ENCODE assay signal across 11 cellular contexts in the genomic region with DNA sequence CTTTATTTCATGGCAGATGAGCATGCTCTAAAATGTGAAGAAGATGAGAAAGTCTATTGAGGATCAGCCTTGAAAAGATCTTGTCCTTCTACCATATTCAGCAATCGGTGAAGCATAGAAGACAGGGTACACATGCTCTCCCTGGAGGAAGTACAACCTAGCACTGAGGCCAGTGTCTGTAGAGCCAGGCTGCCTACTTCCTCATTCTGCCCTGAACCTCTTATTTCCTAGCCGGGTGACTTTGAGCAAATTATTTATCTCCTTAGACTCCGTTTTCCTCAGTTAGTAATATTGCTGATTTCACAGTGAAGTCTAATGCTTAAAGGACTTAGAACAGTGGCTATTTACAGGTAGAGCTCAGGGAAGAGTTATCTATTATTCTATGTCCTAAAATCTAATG. TPM values are rescaled to one million over a fixed set of nuclear protein-coding genes. Genes with fewer than 3 reads are reported as not detected.
A peak's percentile ranks its signal among the peaks of the same experiment; 100 is the strongest.
DNase-seq lines count a peak whose midpoint lies in the region; ATAC-seq lines count a peak whose summit lies in the region.
"Had no signal": no experiment of that assay in that cellular context is flagged by ENCODE, and none has a peak within 500 bp of the region (broad histone marks: within the 10 kb centered on the region; RNA-seq: fewer than 3 reads in every experiment).

No MANE protein-coding gene starts in this region.

- H2BK5ac ChIP-seq in trophoblast cell (ENCODE audit: low read depth, low read length, poor library complexity) = no peak overlapping the region

- no peaks in the 10 kb centered on the region for H3F3A ChIP-seq in GM23248 (ENCODE audit: insufficient read depth)

- peaks cover 20% of the 10 kb centered on the region for H3K4me1 Mint-ChIP-seq in memory B cell

- H2AK5ac ChIP-seq in trophoblast cell (ENCODE audit: low read length) = no peak overlapping the region

- H3K9me3 ChIP-seq in trophoblast cell (ENCODE audit: insufficient read depth, low read depth, low read length) (no peaks in the 10 kb centered on the region), GM23248 (ENCODE audit: low read depth) (no peaks in the 10 kb centered on the region)

- no peak overlapping the region for H4K91ac ChIP-seq in trophoblast cell (ENCODE audit: low read depth, low read length)

- H3K9me3 Mint-ChIP-seq in memory B cell = no peaks in the 10 kb centered on the region

- H3K27me3 ChIP-seq in trophoblast cell (ENCODE audit: insufficient read depth, low read length) = no peaks in the 10 kb centered on the region
- no peaks in the 10 kb centered on the region; the same call in 1 of the 2 replicates for H3K27me3 ChIP-seq in GM23248 (replicated peaks; ENCODE audit: insufficient read depth)

- no peak overlapping the region for H3K18ac ChIP-seq in trophoblast cell (ENCODE audit: low read length)

- H3K4ac ChIP-seq in trophoblast cell (ENCODE audit: low read depth, low read length) = no peak overlapping the region

- ATAC-seq in GM18873 (IDR thresholded peaks at IDR 0.05; ENCODE audit: low FRiP score, unreplicated experiment) (peak; percentile 81), HG02571 (IDR thresholded peaks at IDR 0.05; ENCODE audit: unreplicated experiment) (peak; percentile 77), HG03575 (IDR thresholded peaks at IDR 0.05; ENCODE audit: extremely low read depth, insufficient number of reproducible peaks, low FRiP score, unreplicated experiment) (peak; percentile 51), memory B cell (ENCODE audit: low read depth) (peak; percentile 100)

- no peak overlapping the region for H4K12ac ChIP-seq in trophoblast cell (ENCODE audit: low read depth, low read length)

- H3K36me3 ChIP-seq in trophoblast cell (ENCODE audit: control insufficient read depth in 1 of 2, insufficient read depth in 2 of 2, low read length in 2 of 2) = no peaks in the 10 kb centered on the region
- H3K36me3 ChIP-seq in GM23248 (ENCODE audit: low read depth) = no peaks in the 10 kb centered on the region

- H3K9ac ChIP-seq in trophoblast cell (ENCODE audit: low read length) = no peak overlapping the region
- no peak overlapping the region for H3K9ac ChIP-seq in GM23248

- H3K4me1 ChIP-seq in trophoblast cell (ENCODE audit: control insufficient read depth in 1 of 2, insufficient read depth in 2 of 2, low read length in 2 of 2) (peaks cover 6 to 10% of the 10 kb centered on the region in 2 experiments), GM23248 (ENCODE audit: insufficient read depth) (no peaks in the 10 kb centered on the region)

- H4K20me1 ChIP-seq in GM23248 (ENCODE audit: insufficient read depth) = no peaks in the 10 kb centered on the region

- no peak overlapping the region for H2BK12ac ChIP-seq in trophoblast cell (ENCODE audit: low read length)

- no peak overlapping the region for H3K23ac ChIP-seq in trophoblast cell (ENCODE audit: low read length)

- H3K4me2 ChIP-seq in trophoblast cell (ENCODE audit: low read length) (no peak overlapping the region), GM23248 (ENCODE audit: unreplicated experiment) (no peak overlapping the region)

- no peak overlapping the region for H3K27ac ChIP-seq in trophoblast cell (ENCODE audit: low read depth, low read length)
- H3K27ac ChIP-seq in GM23248 = no peak overlapping the region

- no peak overlapping the region for H2AFZ ChIP-seq in trophoblast cell (ENCODE audit: insufficient read depth, low read length, poor library complexity)
- H2AFZ ChIP-seq in GM23248 = no peak overlapping the region

- H3K14ac ChIP-seq in trophoblast cell (ENCODE audit: low read length) = no peak overlapping the region

- no peak overlapping the region for H2BK120ac ChIP-seq in trophoblast cell (ENCODE audit: insufficient read depth, low read length, poor library complexity)

- H3K4me3 Mint-ChIP-seq in memory B cell = peak overlapping the region; percentile 12

- H3K9me2 ChIP-seq in GM23248 (ENCODE audit: insufficient read depth) = no peaks in the 10 kb centered on the region

- H4K8ac ChIP-seq in trophoblast cell (ENCODE audit: low read depth, low read length) = no peak overlapping the region

- in situ Hi-C loops in GM23248 (cut with MboI) = no loop called here

- H3K4me3 ChIP-seq in trophoblast cell (ENCODE audit: low read depth, low read length) (no peak overlapping the region), GM23248 (no peak overlapping the region)

- WGBS in trophoblast cell (ENCODE audit: extremely low coverage, insufficient coverage, insufficient read length) = no CpG with 5 or more reads among the region's 3 CpGs
- WGBS in GM23248 (ENCODE audit: low coverage in 1 of 2, low lambda C conversion rate in 2 of 2, missing lambda C conversion rate in 2 of 2), 2 experiments = 59 to 60% methylated on average over 3 of the region's 3 CpGs

- H3K27ac Mint-ChIP-seq in memory B cell = no peak overlapping the region

- no peaks in the 10 kb centered on the region for H3K79me2 ChIP-seq in trophoblast cell (ENCODE audit: control insufficient read depth, insufficient read depth, low read length, poor library complexity)
- no peaks in the 10 kb centered on the region for H3K79me2 ChIP-seq in GM23248 (ENCODE audit: insufficient read depth)

- H3K27me3 Mint-ChIP-seq in memory B cell = peaks cover 2% of the 10 kb centered on the region

- H3K79me1 ChIP-seq in trophoblast cell (ENCODE audit: low read length) = no peaks in the 10 kb centered on the region

- peak; percentile 13 to 46 for DNase-seq in memory B cell (ENCODE audit: low spot score in 2 of 2)
- DNase-seq in trophoblast cell = no peak
- DNase-seq in stimulated activated CD4-positive, alpha-beta T cell treated with anti-CD3 and anti-CD28 coated beads, Interleukin-4, amount 100 ng/mL, for 1 hour = no peak
- DNase-seq in activated effector memory CD4-positive, alpha-beta T cell treated with Interleukin-2 at 50 U/mL for 16 hours = no peak
- no peak for DNase-seq in GM23248
- DNase-seq: activated T-cell treated with anti-CD3 and anti-CD28 coated beads for 4 hours, occipital lobe, SHP77 had no signal

- H3K36me3 Mint-ChIP-seq in memory B cell = no peaks in the 10 kb centered on the region

RNA-seq across cellular contexts. Expression of gene TMEM100, which starts 58.4 kb away (rescaled TPM):
- 3.7 and 4.1 TPM in 2 replicates for polyA plus RNA-seq in trophoblast cell (2013)
- 0.76 TPM in 1 of 2 replicates, not detected in the other for total RNA-seq in GM23248 (2014; rRNA removed; shearing (Covaris generic))
- polyA plus RNA-seq in GM23248 (2016; fragmentation: Nextera tagmentation; extraction: Ambion mirVana) = 0.18 TPM in 1 of 2 replicates, not detected in the other

Comparison
In these comparisons a context has a peak if more than half of its experiments do, and no peak if none do; other contexts are left out.
1. DNase-seq: peak in memory B cell (2 of 2); none in trophoblast cell (0 of 2), stimulated activated CD4-positive, alpha-beta T cell treated with anti-CD3 and anti-CD28 coated beads, Interleukin-4, amount 100 ng/mL, for 1 hour (single experiment), activated effector memory CD4-positive, alpha-beta T cell treated with Interleukin-2 at 50 U/mL for 16 hours (single experiment) and GM23248 (single experiment).
2. Peak in every context shown above with its lines, with median percentiles within 50 percentile points of each other: ATAC-seq.